ENCODE assay signal across 12 cellular contexts in the genomic region with DNA sequence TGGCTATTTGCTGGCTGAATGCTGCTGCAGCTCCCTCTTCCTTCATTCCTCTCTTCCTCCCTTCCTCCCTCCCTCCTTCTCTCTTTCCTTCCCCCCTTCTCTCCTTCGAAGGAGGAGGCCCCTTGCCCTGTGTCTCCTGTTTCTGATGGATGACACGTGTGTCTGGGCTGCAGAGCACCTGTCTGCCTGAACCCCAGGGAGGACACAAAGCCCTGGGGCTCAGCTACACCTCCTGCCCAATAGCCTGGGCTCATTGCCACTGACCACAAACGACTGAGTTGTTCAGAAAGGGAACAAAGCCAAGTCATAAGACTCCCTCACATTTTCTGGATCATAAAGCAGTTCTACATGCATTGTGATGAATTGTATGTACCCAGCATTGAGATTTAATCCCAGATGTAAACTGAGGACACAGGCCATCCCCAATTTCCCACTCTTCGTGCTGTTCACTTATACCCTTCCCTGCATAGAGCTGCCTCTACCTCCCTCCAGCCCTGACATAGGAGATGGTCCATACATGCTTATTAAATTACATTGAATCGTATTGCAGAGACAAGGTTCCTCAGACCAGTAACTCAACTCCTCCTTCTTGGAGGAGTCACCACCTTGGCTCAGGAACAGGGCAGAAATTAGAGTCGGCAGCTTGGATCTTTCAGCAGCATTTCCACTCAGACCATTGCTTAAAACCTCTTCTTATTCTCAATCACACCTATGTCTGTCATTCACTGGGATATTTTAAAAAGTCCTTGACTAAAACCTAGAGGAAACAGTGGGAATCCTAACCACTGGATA. TPM values are rescaled to one million over a fixed set of nuclear protein-coding genes. Genes with fewer than 3 reads are reported as not detected.
DNase-seq lines count a peak whose midpoint lies in the region; ATAC-seq and TF ChIP-seq lines count a peak whose summit lies in the region.
"Had no signal": no experiment of that assay in that cellular context is flagged by ENCODE, and none has a peak within 500 bp of the region (broad histone marks: within the 10 kb centered on the region; RNA-seq: fewer than 3 reads in every experiment).

No MANE protein-coding gene starts in this region.

- DNase-seq in AG20443 (ENCODE audit: low spot score) (peak; percentile 68), Kasumi-1 (lab: John Stamatoyannopoulos, UW) (peak; percentile 52), astrocyte of the cerebellum (ENCODE audit: low read depth) (peak; percentile 85), iPS-NIHi11 (ENCODE audit: low spot score) (peak; percentile 26), T-helper 17 cell (no peak)
- DNase-seq in stimulated activated naive CD8-positive, alpha-beta T cell treated with anti-CD3 and anti-CD28 coated beads, Interleukin-15, Interleukin-2, amounts not matched to agents 100 U/mL and 50 U/mL, for 24 hours: no peak
- DNase-seq in activated naive CD4-positive, alpha-beta T cell (lab: John Stamatoyannopoulos, UW): no peak
- DNase-seq in CD8-positive, alpha-beta memory T cell: no peak
- DNase-seq: CD8-positive, alpha-beta T cell; naive thymus-derived CD8-positive, alpha-beta T cell; NCI-H1417 treated with DMSO at 0.1 percent for 48 hours; T-helper 2 cell had no signal

- CTCF ChIA-PET in CD8-positive, alpha-beta memory T cell (lab: Charles Lee): no interaction called here

- H3K36me3 ChIP-seq in CD8-positive, alpha-beta memory T cell (ENCODE audit: insufficient read depth, low read length): no peaks in the 10 kb centered on the region

- in situ Hi-C loops in astrocyte of the cerebellum (cut with HindIII; ENCODE audit: low sequenced_read_pairs): no loop called here

- no peaks in the 10 kb centered on the region for H3K9me3 ChIP-seq in CD8-positive, alpha-beta memory T cell (ENCODE audit: low read length)
- no peaks in the 10 kb centered on the region for H3K9me3 ChIP-seq in T-helper 17 cell (ENCODE audit: control insufficient read depth, low read length, poor library complexity, severe bottlenecking)

- no peaks in the 10 kb centered on the region for H3K4me1 ChIP-seq in CD8-positive, alpha-beta memory T cell (ENCODE audit: insufficient read depth, low read length)

- no peak overlapping the region for H3K4me3 ChIP-seq in astrocyte of the cerebellum (ENCODE audit: low read depth, low read length)
- H3K4me3 ChIP-seq in CD8-positive, alpha-beta memory T cell (ENCODE audit: low read length): no peak overlapping the region

- ATAC-seq in stimulated activated naive CD8-positive, alpha-beta T cell treated with anti-CD3 and anti-CD28 coated beads, Interleukin-15, Interleukin-2, amounts not matched to agents 100 U/mL and 50 U/mL, for 24 hours: no peak
- no peak for ATAC-seq in T-helper 17 cell
- ATAC-seq: CD8-positive, alpha-beta T cell; naive thymus-derived CD8-positive, alpha-beta T cell had no signal

- peaks cover 6 to 9% of the 10 kb centered on the region in 2 donors for H3K27me3 Mint-ChIP-seq in CD8-positive, alpha-beta memory T cell
- H3K27me3 Mint-ChIP-seq in T-helper 17 cell: peaks cover 29% of the 10 kb centered on the region

- no peak for TF ChIP-seq CTCF in astrocyte of the cerebellum (IDR thresholded peaks at IDR 0.05; ENCODE audit: low read depth, low read length, missing control alignments)

- no peaks in the 10 kb centered on the region for H3K27me3 ChIP-seq in CD8-positive, alpha-beta memory T cell (ENCODE audit: insufficient read depth, low read length, poor library complexity, severe bottlenecking)

- H3K27ac Mint-ChIP-seq in CD8-positive, alpha-beta memory T cell: peak overlapping the region in 1 of 8 donors; percentile 54
- H3K27ac Mint-ChIP-seq in T-helper 17 cell: no peak overlapping the region
- H3K27ac Mint-ChIP-seq: CD8-positive, alpha-beta T cell; naive thymus-derived CD8-positive, alpha-beta T cell had no signal

- no peaks in the 10 kb centered on the region for H3K36me3 Mint-ChIP-seq in CD8-positive, alpha-beta memory T cell
- H3K36me3 Mint-ChIP-seq in T-helper 17 cell (ENCODE audit: low read depth): no peaks in the 10 kb centered on the region
- H3K36me3 Mint-ChIP-seq: CD8-positive, alpha-beta T cell had no signal

- no peaks in the 10 kb centered on the region for H3K4me1 Mint-ChIP-seq in CD8-positive, alpha-beta memory T cell
- no peaks in the 10 kb centered on the region for H3K4me1 Mint-ChIP-seq in T-helper 17 cell

- no peaks in the 10 kb centered on the region for H3K9me3 Mint-ChIP-seq in CD8-positive, alpha-beta memory T cell
- H3K9me3 Mint-ChIP-seq: CD8-positive, alpha-beta T cell; naive thymus-derived CD8-positive, alpha-beta T cell had no signal

- no peak overlapping the region for H3K4me3 Mint-ChIP-seq in CD8-positive, alpha-beta memory T cell
- H3K4me3 Mint-ChIP-seq in T-helper 17 cell: no peak overlapping the region
- H3K4me3 Mint-ChIP-seq: CD8-positive, alpha-beta T cell; naive thymus-derived CD8-positive, alpha-beta T cell had no signal

- POLR2A ChIA-PET in CD8-positive, alpha-beta memory T cell (lab: Charles Lee): no interaction called here

- no peak overlapping the region for H3K27ac ChIP-seq in CD8-positive, alpha-beta memory T cell (ENCODE audit: low read depth, low read length)

RNA-seq across cellular contexts. Expression of a gene that starts 1.2 kb away (rescaled TPM):
- total RNA-seq in CD8-positive, alpha-beta memory T cell: not detected
- not detected for polyA plus RNA-seq in CD8-positive, alpha-beta memory T cell
- total RNA-seq in T-helper 17 cell: not detected
- total RNA-seq: CD8-positive, alpha-beta T cell; naive thymus-derived CD8-positive, alpha-beta T cell had no signal
- polyA plus RNA-seq: naive thymus-derived CD8-positive, alpha-beta T cell had no signal

RNA-seq across cellular contexts. Expression of a gene that starts 40.1 kb away (rescaled TPM):
- total RNA-seq in CD8-positive, alpha-beta memory T cell: 10 to 100 TPM; 12.7 to 16.5 TPM
- 0.16 TPM for polyA plus RNA-seq in CD8-positive, alpha-beta memory T cell
- total RNA-seq in T-helper 17 cell: under 1 TPM in 1 of 2 donors, not detected in 1; 0.21 TPM
- total RNA-seq: naive thymus-derived CD8-positive, alpha-beta T cell had no signal
- polyA plus RNA-seq: naive thymus-derived CD8-positive, alpha-beta T cell had no signal

Comparison
In these comparisons a context has a peak if more than half of its experiments do, and no peak if none do; other contexts are left out.
1. DNase-seq: peak in AG20443 (single experiment), Kasumi-1 (2 of 2), astrocyte of the cerebellum (single experiment) and iPS-NIHi11 (single experiment); none in stimulated activated naive CD8-positive, alpha-beta T cell treated with anti-CD3 and anti-CD28 coated beads, Interleukin-15, Interleukin-2, amounts not matched to agents 100 U/mL and 50 U/mL, for 24 hours (single experiment), activated naive CD4-positive, alpha-beta T cell (0 of 4), CD8-positive, alpha-beta memory T cell (0 of 5) and T-helper 17 cell (0 of 3).
2. RNA of a gene that starts 40.1 kb away (total RNA-seq): 12.7 to 16.5 TPM in CD8-positive, alpha-beta memory T cell; 0.21 TPM in T-helper 17 cell; every median in the first group is over 10 times any median in the second.